Comparison of ENCODE assay signal across 9 cellular contexts in genomic region chr22:47090591-47091240, GRCh38.
DNase-seq lines count a peak whose midpoint lies in the region; TF ChIP-seq lines count a peak whose summit lies in the region.
"Had no signal": no experiment of that assay in that cellular context is flagged by ENCODE, and none has a peak within 500 bp of the region (broad histone marks: within the 10 kb centered on the region; RNA-seq: fewer than 3 reads in every experiment).

No MANE protein-coding gene starts in this region.

- no TSS peak for BruUV-seq in mammary epithelial cell (replicated peaks; lab: Mats Ljungman, UMichigan)

- H3K4me1 ChIP-seq in HUES6 (ENCODE audit: control insufficient read depth, insufficient read depth, low read length) (peaks cover 24% of the 10 kb centered on the region), mammary epithelial cell (ENCODE audit: insufficient read depth, low read length) (no peaks in the 10 kb centered on the region)

- no peaks in the 10 kb centered on the region for H3K36me3 ChIP-seq in HUES6 (ENCODE audit: control insufficient read depth, insufficient read depth, low read length)
- no peaks in the 10 kb centered on the region for H3K36me3 ChIP-seq in mammary epithelial cell (ENCODE audit: insufficient read depth, low read length)

- peak overlapping the region; percentile 65 for H2AFZ ChIP-seq in mammary epithelial cell (ENCODE audit: low read depth, low read length)

- no peak overlapping the region for H3K27ac ChIP-seq in HUES6 (ENCODE audit: low read depth, low read length)
- no peak overlapping the region for H3K27ac ChIP-seq in mammary epithelial cell (ENCODE audit: insufficient read depth, low read depth, low read length)
- no peak overlapping the region for H3K27ac ChIP-seq in RWPE1

- peak; percentile 2 for DNase-seq in ACHN
- peak; percentile 2 for DNase-seq in mammary epithelial cell
- DNase-seq in lung microvascular endothelial cell (ENCODE audit: low read depth in 2 of 2): peak; percentile 6 to 44
- DNase-seq in NCI-H2171 treated with DMSO at 0.1 percent for 48 hours (lab: John Stamatoyannopoulos, UW): no peak
- DNase-seq in RWPE1 (ENCODE audit: low spot score): no peak
- no peak for DNase-seq in DMS79 treated with DMSO at 0.1 percent for 48 hours (lab: John Stamatoyannopoulos, UW)
- no peak for DNase-seq in D341Med (ENCODE audit: low spot score)
- DNase-seq: NCI-H226 had no signal

- H3K4me2 ChIP-seq in mammary epithelial cell (ENCODE audit: insufficient read depth, low read depth, low read length): peak overlapping the region; percentile 63

- peaks cover 20% of the 10 kb centered on the region for H3K9me3 ChIP-seq in HUES6 (ENCODE audit: control insufficient read depth, insufficient read depth, low read depth, low read length)
- H3K9me3 ChIP-seq in mammary epithelial cell (replicated peaks; ENCODE audit: insufficient read depth, low read length): peaks cover 3% of the 10 kb centered on the region

- POLR2A ChIA-PET in RWPE1 (lab: Yijun Ruan, JAX; ENCODE audit: low non-redundant PET): no interaction called here

- no peak overlapping the region for H3K9ac ChIP-seq in HUES6 (ENCODE audit: low read length)
- H3K9ac ChIP-seq in mammary epithelial cell (ENCODE audit: insufficient read depth, low read length): no peak overlapping the region

- intact Hi-C loops in mammary epithelial cell (cut with micrococcal nuclease): no loop called here

- H4K20me1 ChIP-seq in mammary epithelial cell (ENCODE audit: insufficient read depth, low read length): no peaks in the 10 kb centered on the region

- 21% methylated on average over 4 of the region's 29 CpGs for WGBS in mammary epithelial cell (ENCODE audit: low coverage, missing lambda C conversion rate)

- no peaks in the 10 kb centered on the region for H3K79me2 ChIP-seq in mammary epithelial cell (ENCODE audit: insufficient read depth, low read length)

- peak overlapping the region; percentile 56 for H3K4me3 ChIP-seq in HUES6 (ENCODE audit: low read depth, low read length)
- H3K4me3 ChIP-seq in mammary epithelial cell (replicated peaks in 1 of 3; ENCODE audit: insufficient read depth in 1 of 3, low read depth in 2 of 3, low read length in 3 of 3): peak overlapping the region; percentile 29 to 43 (median 37)

- dilution Hi-C loops in mammary epithelial cell (cut with HindIII; ENCODE audit: low sequenced_read_pairs): no loop called here

- CTCF ChIA-PET in mammary epithelial cell (lab: Charles Lee; ENCODE audit: low non-redundant PET) (no interaction called here), RWPE1 (lab: Yijun Ruan, JAX) (no interaction called here)

- in situ Hi-C loops in ACHN (cut with HindIII; ENCODE audit: low pct_ligation_motif_present, low pct_unique_long_range_greater_than_20kb, low sequenced_read_pairs) (no loop called here), mammary epithelial cell (cut with MboI; ENCODE audit: low sequenced_read_pairs in 2 of 2) (no loop called here)

- TF ChIP-seq CTCF in mammary epithelial cell (conservative IDR thresholded peaks at IDR 0.05 in 1 of 2, IDR thresholded peaks at IDR 0.05 in 1 of 2; ENCODE audit: extremely low read depth in 1 of 2, insufficient read depth in 1 of 2, low read depth in 1 of 2, low read length in 2 of 2) (no peak), RWPE1 (conservative IDR thresholded peaks at IDR 0.05; ENCODE audit: low read depth) (no peak)

- H3K27me3 ChIP-seq in HUES6 (ENCODE audit: control insufficient read depth, insufficient read depth, low read length) (no peaks in the 10 kb centered on the region), mammary epithelial cell (ENCODE audit: insufficient read depth, low read length) (no peaks in the 10 kb centered on the region)

Comparison
In these comparisons a context has a peak if more than half of its experiments do, and no peak if none do; other contexts are left out.
1. DNase-seq: peak in ACHN (single experiment), mammary epithelial cell (single experiment) and lung microvascular endothelial cell (2 of 2); none in NCI-H2171 treated with DMSO at 0.1 percent for 48 hours (single experiment), RWPE1 (single experiment), DMS79 treated with DMSO at 0.1 percent for 48 hours (single experiment) and D341Med (single experiment).